ENCODE assay signal across 18 cellular contexts in genomic region chr12:67074072-67074471, GRCh38.
DNase-seq lines count a peak whose midpoint lies in the region; TF ChIP-seq lines count a peak whose summit lies in the region.
"Had no signal": no experiment of that assay in that cellular context is flagged by ENCODE, and none has a peak within 500 bp of the region (broad histone marks: within the 10 kb centered on the region; RNA-seq: fewer than 3 reads in every experiment).

No MANE protein-coding gene starts in this region.

- H3K4me1 ChIP-seq in HEK293 (ENCODE audit: control insufficient read depth, insufficient read depth, low read length), result 0 out of 2 replicates have a peak, but pooled peaks cover 8% of the 10 kb centered on the region
- H3K4me1 ChIP-seq: Caco-2 had no signal

- H3K4me1 Mint-ChIP-seq in MCF 10A (ENCODE audit: insufficient read depth, unreplicated experiment), result peaks cover 28% of the 10 kb centered on the region

- POLR2A ChIA-PET in HEK293 (lab: Yijun Ruan, JAX) (no interaction called here), MCF 10A (lab: Yijun Ruan, JAX) (interaction anchor here (0.6 kb wide), 1 partner anchor 642 kb away, joined by 3 read pairs; no protein-coding TSS in a partner anchor)

- TF ChIP-seq CTCF in HEK293 (tag by site-specific recombination; IDR thresholded peaks at IDR 0.05) (no peak), MCF 10A (IDR thresholded peaks at IDR 0.05; ENCODE audit: unreplicated experiment) (no peak)

- peaks cover 24% of the 10 kb centered on the region for H3K27me3 Mint-ChIP-seq in MCF 10A (ENCODE audit: insufficient read depth, unreplicated experiment)

- no peaks in the 10 kb centered on the region for H3K36me3 ChIP-seq in HEK293 (ENCODE audit: control insufficient read depth in 2 of 2, insufficient read depth in 1 of 2, low read length in 2 of 2)
- H3K36me3 ChIP-seq: BLaER1 treated with 17β-estradiol and CSF1 and Interleukin-3, amounts not matched to agents 10 nM and 100 nM had no signal

- DNase-seq in DMS 273 (lab: John Stamatoyannopoulos, UW; ENCODE audit: unreplicated experiment) (peak; percentile 10), DMS 273 treated with DMSO at 0.1 percent for 48 hours (lab: John Stamatoyannopoulos, UW) (no peak), NCI-H2171 treated with DMSO at 0.1 percent for 48 hours (lab: John Stamatoyannopoulos, UW) (peak; percentile 64), NCI-H2107 treated with DMSO at 0.1 percent for 48 hours (lab: John Stamatoyannopoulos, UW; ENCODE audit: unreplicated experiment) (no peak), MCF 10A (ENCODE audit: unreplicated experiment) (no peak)
- DNase-seq: AML-193; Caco-2; Calu3; CD4-positive, alpha-beta T cell; CD8-positive, alpha-beta T cell; DMS79 treated with DMSO at 0.1 percent for 48 hours; GF-D8 had no signal

- no peaks in the 10 kb centered on the region for H3K9me3 Mint-ChIP-seq in MCF 10A (ENCODE audit: unreplicated experiment)
- H3K9me3 Mint-ChIP-seq: CD4-positive, alpha-beta T cell; CD8-positive, alpha-beta T cell had no signal

- no peak overlapping the region for H3K27ac ChIP-seq in HEK293 (ENCODE audit: extremely low read depth, low read depth, low read length)
- H3K27ac ChIP-seq: 22Rv1; A549; BLaER1 treated with 17β-estradiol and CSF1 and Interleukin-3, amounts not matched to agents 10 nM and 100 nM; C4-2B had no signal

- intact Hi-C loops in MCF 10A (cut with micrococcal nuclease), result no loop called here

- no peak overlapping the region for H3K4me3 Mint-ChIP-seq in MCF 10A (ENCODE audit: unreplicated experiment)
- H3K4me3 Mint-ChIP-seq: B cell; CD4-positive, alpha-beta T cell; CD8-positive, alpha-beta T cell had no signal

- CTCF ChIA-PET in HEK293 (lab: Yijun Ruan, JAX), result interaction anchor here (0.6 kb wide), 1 partner anchor 442 kb away, joined by 3 read pairs; no protein-coding TSS in a partner anchor
- CTCF ChIA-PET in MCF 10A (lab: Yijun Ruan, JAX), result interaction anchor here (0.6 to 1.6 kb wide), 4 partner anchors 48 to 195 kb away, joined by 3 to 8 read pairs (median 3); partner anchors contain the start of gene CAND1

- H3K9me3 ChIP-seq in HEK293 (ENCODE audit: control insufficient read depth, insufficient read depth, low read depth, low read length), result no peaks in the 10 kb centered on the region
- H3K9me3 ChIP-seq: A549; BLaER1 treated with 17β-estradiol and CSF1 and Interleukin-3, amounts not matched to agents 10 nM and 100 nM; Caco-2 had no signal

- H3K27ac Mint-ChIP-seq in MCF 10A (ENCODE audit: low read depth, unreplicated experiment), result no peak overlapping the region
- H3K27ac Mint-ChIP-seq: B cell; CD4-positive, alpha-beta T cell; CD8-positive, alpha-beta T cell had no signal

- H3K36me3 Mint-ChIP-seq in MCF 10A (ENCODE audit: insufficient read depth, unreplicated experiment), result no peaks in the 10 kb centered on the region
- H3K36me3 Mint-ChIP-seq: CD8-positive, alpha-beta T cell had no signal

- BruUV-seq in MCF 10A (replicated peaks; lab: Mats Ljungman, UMichigan), result no TSS peak

- no peak overlapping the region for H3K4me3 ChIP-seq in HEK293 (ENCODE audit: low read depth, low read length)
- H3K4me3 ChIP-seq: A549; BLaER1 treated with 17β-estradiol and CSF1 and Interleukin-3, amounts not matched to agents 10 nM and 100 nM had no signal

TF ChIP-seq in HEK293, 187 proteins besides CTCF, POLR2A, EP300 and RAD21:
- TF ChIP-seq ZNF10 (tag by site-specific recombination; IDR thresholded peaks at IDR 0.05), result peak; percentile 99
- peak; percentile 82 for TF ChIP-seq SCRT2 (tag by site-specific recombination; IDR thresholded peaks at IDR 0.05)
- no peak for TF ChIP-seq ZNF211 (tag by site-specific recombination; IDR thresholded peaks at IDR 0.05; ENCODE audit: low read depth)
- TF ChIP-seq ZNF132 (tag by site-specific recombination; IDR thresholded peaks at IDR 0.05; ENCODE audit: borderline replicate concordance), result no peak

Comparison
In these comparisons a context has a peak if more than half of its experiments do, and no peak if none do; other contexts are left out.
1. DNase-seq: peak in DMS 273 (single experiment) and NCI-H2171 treated with DMSO at 0.1 percent for 48 hours (single experiment); none in DMS 273 treated with DMSO at 0.1 percent for 48 hours (single experiment), NCI-H2107 treated with DMSO at 0.1 percent for 48 hours (single experiment) and MCF 10A (single experiment).